Comparison of ENCODE assay signal across 20 cellular contexts in genomic region chr6:513058-513457, GRCh38.
"Had no signal": no experiment of that assay in that cellular context is flagged by ENCODE, and none has a peak within 500 bp of the region (broad histone marks: within the 10 kb centered on the region; RNA-seq: fewer than 3 reads in every experiment).

No MANE protein-coding gene starts in this region.

- H3K4me3 Mint-ChIP-seq: activated CD8-positive, alpha-beta memory T cell treated with anti-CD3 and anti-CD28 coated beads, Interleukin-2, amount 10 ng/mL, durations not matched to agents 7 days and 5 days; endodermal cell; naive thymus-derived CD4-positive, alpha-beta T cell; neural crest cell; stimulated activated memory B cell treated with anti-CD40 and anti-IgM and Interleukin-4, amounts not matched to agents 10 μg/mL and 1 μg/mL and 100 μg/mL, for 72 hours had no signal

- H3K27me3 Mint-ChIP-seq: activated CD8-positive, alpha-beta memory T cell treated with anti-CD3 and anti-CD28 coated beads, Interleukin-2, amount 10 ng/mL, durations not matched to agents 7 days and 5 days; naive thymus-derived CD4-positive, alpha-beta T cell; stimulated activated memory B cell treated with anti-CD40 and anti-IgM and Interleukin-4, amounts not matched to agents 10 μg/mL and 1 μg/mL and 100 μg/mL, for 72 hours had no signal

- DNase-seq: activated CD8-positive, alpha-beta memory T cell treated with anti-CD3 and anti-CD28 coated beads, Interleukin-2, amount 10 ng/mL, durations not matched to agents 7 days and 5 days; activated effector memory CD4-positive, alpha-beta T cell treated with anti-CD3 and anti-CD28 coated beads, Interleukin-2, amount 50 U/mL, for 16 hours; anterior cingulate cortex; body of pancreas; cortex of kidney; endodermal cell; esophagus squamous epithelium; gastrocnemius medialis; head of caudate nucleus; hypothalamus; left ventricle myocardium inferior; naive thymus-derived CD4-positive, alpha-beta T cell; small intestine; stimulated activated CD4-positive, alpha-beta T cell treated with anti-CD3 and anti-CD28 coated beads, Interleukin-2, amount 100 ng/mL, for 24 hours had no signal

- ATAC-seq: activated CD4-positive, CD25-positive, alpha-beta regulatory T cell treated with anti-CD3 and anti-CD28 coated beads, Interleukin-2, amount 50 U/mL, for 24 hours; activated CD8-positive, alpha-beta memory T cell treated with anti-CD3 and anti-CD28 coated beads, Interleukin-2, amount 10 ng/mL, durations not matched to agents 7 days and 5 days; body of pancreas; gastrocnemius medialis; naive thymus-derived CD4-positive, alpha-beta T cell; sciatic nerve; SK-N-SH treated with all-trans-retinoic acid at 6 μM for 48 hours; stimulated activated memory B cell treated with anti-CD40 and anti-IgM and Interleukin-4, amounts not matched to agents 10 μg/mL and 1 μg/mL and 100 μg/mL, for 72 hours had no signal

- H3K27ac Mint-ChIP-seq: activated CD8-positive, alpha-beta memory T cell treated with anti-CD3 and anti-CD28 coated beads, Interleukin-2, amount 10 ng/mL, durations not matched to agents 7 days and 5 days; endodermal cell; stimulated activated memory B cell treated with anti-CD40 and anti-IgM and Interleukin-4, amounts not matched to agents 10 μg/mL and 1 μg/mL and 100 μg/mL, for 72 hours; T-helper 2 cell treated with Interferon-gamma antibody and Interleukin-4, amounts not matched to agents 5 μg/mL and 100 μg/mL, for 36 hours had no signal
